ENCODE assay signal across 11 cellular contexts in the genomic region with DNA sequence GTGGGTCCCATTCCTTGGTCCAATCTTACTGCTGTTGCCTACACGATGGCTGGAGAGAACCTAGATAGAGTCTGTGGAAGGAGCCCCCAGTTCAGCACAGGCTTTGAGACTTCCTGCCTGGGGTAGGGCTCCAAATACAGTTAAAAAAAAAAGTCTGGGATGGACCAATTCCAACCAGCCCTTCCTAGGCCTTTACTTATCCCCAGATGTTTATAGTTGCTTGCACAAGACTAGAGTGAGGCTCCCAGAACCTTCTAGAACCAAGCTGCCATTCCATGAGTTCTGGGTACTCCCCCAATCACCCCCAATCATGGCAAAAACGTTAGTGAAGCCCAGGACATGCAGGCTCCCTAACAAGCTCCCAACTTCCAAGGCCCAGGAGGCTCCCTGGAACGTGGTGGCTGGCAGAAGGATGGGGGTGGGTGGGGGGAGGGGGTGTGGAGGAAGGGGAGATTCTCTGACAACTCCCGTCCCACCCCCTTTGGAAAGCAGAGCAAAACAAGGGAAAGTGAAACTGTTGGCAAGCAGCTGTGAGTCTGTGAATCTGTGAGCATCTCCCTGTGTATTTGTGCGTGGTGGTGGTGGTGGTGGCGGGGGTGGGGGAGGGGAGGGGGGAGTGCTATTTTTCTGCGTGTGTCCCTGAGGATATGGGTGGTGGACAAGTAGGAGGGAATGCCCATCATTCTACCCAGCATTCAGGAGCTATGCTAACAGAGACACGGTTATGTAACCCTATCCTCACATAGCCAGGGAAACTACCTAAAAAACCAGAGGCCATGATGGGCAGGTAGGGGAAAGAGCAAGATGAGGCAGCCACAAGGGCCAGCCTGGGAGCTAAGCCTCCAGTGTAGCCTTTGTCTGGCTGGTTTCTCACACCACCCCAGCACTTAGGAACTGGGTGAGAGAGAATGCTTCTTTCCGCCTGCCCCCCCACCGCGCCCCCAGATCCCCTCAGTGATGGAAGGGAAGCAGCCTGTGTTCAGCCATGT. TPM values are rescaled to one million over a fixed set of nuclear protein-coding genes. Genes with fewer than 3 reads are reported as not detected.
DNase-seq lines count a peak whose midpoint lies in the region; ATAC-seq and TF ChIP-seq lines count a peak whose summit lies in the region.
"Had no signal": no experiment of that assay in that cellular context is flagged by ENCODE, and none has a peak within 500 bp of the region (broad histone marks: within the 10 kb centered on the region; RNA-seq: fewer than 3 reads in every experiment).

No MANE protein-coding gene starts in this region.

- H3K4me1 Mint-ChIP-seq in Caco-2 (ENCODE audit: low read depth, unreplicated experiment) = peaks cover 7% of the 10 kb centered on the region
- peaks cover 12 to 30% (median 20%) of the 10 kb centered on the region in 4 donors for H3K4me1 Mint-ChIP-seq in CD4-positive, alpha-beta memory T cell

- no peaks in the 10 kb centered on the region; the same call in 1 of the 2 replicates for H3K36me3 ChIP-seq in Caco-2 (ENCODE audit: control insufficient read depth, insufficient read depth, low read length)
- peaks cover 18 to 27% of the 10 kb centered on the region in 2 donors for H3K36me3 ChIP-seq in duodenal mucosa (ENCODE audit: control insufficient read depth in 1 of 2, insufficient read depth in 2 of 2, low read length in 2 of 2)
- H3K36me3 ChIP-seq in psoas muscle (ENCODE audit: insufficient read depth in 1 of 2, low read depth in 1 of 2) = no peaks in the 10 kb centered on the region
- no peaks in the 10 kb centered on the region for H3K36me3 ChIP-seq in CD4-positive, alpha-beta memory T cell (ENCODE audit: insufficient read depth, low read length)

- H3K27ac Mint-ChIP-seq in Caco-2 (ENCODE audit: unreplicated experiment) = no peak overlapping the region
- H3K27ac Mint-ChIP-seq in CD4-positive, alpha-beta memory T cell = peak overlapping the region in 2 of 7 donors; percentile 8 to 48
- H3K27ac Mint-ChIP-seq: activated CD4-positive, alpha-beta memory T cell treated with anti-CD3 and anti-CD28 coated beads, Interleukin-2, amount 10 ng/mL, durations not matched to agents 7 days and 5 days; activated naive CD4-positive, alpha-beta T cell treated with anti-CD3 and anti-CD28 coated beads, Interleukin-2, amount 50 U/mL, for 24 hours had no signal

- H3K9me3 Mint-ChIP-seq in Caco-2 (ENCODE audit: unreplicated experiment) = no peaks in the 10 kb centered on the region
- H3K9me3 Mint-ChIP-seq in CD4-positive, alpha-beta memory T cell = no peaks in the 10 kb centered on the region
- H3K9me3 Mint-ChIP-seq: activated CD4-positive, alpha-beta memory T cell treated with anti-CD3 and anti-CD28 coated beads, Interleukin-2, amount 10 ng/mL, durations not matched to agents 7 days and 5 days; activated naive CD4-positive, alpha-beta T cell treated with anti-CD3 and anti-CD28 coated beads, Interleukin-2, amount 50 U/mL, for 24 hours had no signal

- H3K36me3 Mint-ChIP-seq in Caco-2 (ENCODE audit: insufficient read depth, unreplicated experiment) = peaks cover 10% of the 10 kb centered on the region
- no peaks in the 10 kb centered on the region for H3K36me3 Mint-ChIP-seq in CD4-positive, alpha-beta memory T cell
- H3K36me3 Mint-ChIP-seq: activated naive CD4-positive, alpha-beta T cell treated with anti-CD3 and anti-CD28 coated beads, Interleukin-2, amount 50 U/mL, for 24 hours had no signal

- no peak for DNase-seq in Caco-2
- peak; percentile 14 for DNase-seq in M059J (ENCODE audit: low read depth)
- DNase-seq in psoas muscle = no peak
- DNase-seq in CD4-positive, alpha-beta memory T cell = no peak
- DNase-seq in DMS153 treated with DMSO at 0.1 percent for 48 hours (lab: John Stamatoyannopoulos, UW; ENCODE audit: unreplicated experiment) = no peak
- no peak for DNase-seq in dermis blood vessel endothelial cell
- DNase-seq in dorsolateral prefrontal cortex = no peak
- DNase-seq: activated CD4-positive, alpha-beta memory T cell treated with anti-CD3 and anti-CD28 coated beads, Interleukin-2, amount 10 ng/mL, durations not matched to agents 7 days and 5 days; NCI-H524 had no signal

- ATAC-seq in psoas muscle = no peak

- no peaks in the 10 kb centered on the region for H3K27me3 Mint-ChIP-seq in Caco-2 (ENCODE audit: insufficient read depth, unreplicated experiment)
- no peaks in the 10 kb centered on the region for H3K27me3 Mint-ChIP-seq in CD4-positive, alpha-beta memory T cell
- H3K27me3 Mint-ChIP-seq: activated CD4-positive, alpha-beta memory T cell treated with anti-CD3 and anti-CD28 coated beads, Interleukin-2, amount 10 ng/mL, durations not matched to agents 7 days and 5 days; activated naive CD4-positive, alpha-beta T cell treated with anti-CD3 and anti-CD28 coated beads, Interleukin-2, amount 50 U/mL, for 24 hours had no signal

- CTCF ChIA-PET in Caco-2 (lab: Charles Lee) = interaction anchor here (0.5 to 0.6 kb wide), 4 partner anchors 11 to 115 kb away, joined by 3 to 8 read pairs (median 4); partner anchors contain the start of gene IP6K1
- CTCF ChIA-PET in CD4-positive, alpha-beta memory T cell (lab: Charles Lee; ENCODE audit: partially characterized antibody) = no interaction called here

- TF ChIP-seq CTCF in Caco-2 (IDR thresholded peaks at IDR 0.05; ENCODE audit: insufficient read depth in 1 of 2, low read depth in 1 of 2, low read length in 1 of 2, severe bottlenecking in 1 of 2, unreplicated experiment in 1 of 2) (no peak), psoas muscle (IDR thresholded peaks at IDR 0.05) (no peak), dorsolateral prefrontal cortex (IDR thresholded peaks at IDR 0.05 in 54 of 56, conservative IDR thresholded peaks at IDR 0.05 in 2 of 56; ENCODE audit: low read depth in 1 of 56, partially characterized antibody in 56 of 56) (no peak)

- H3K4me3 ChIP-seq in Caco-2 (ENCODE audit: low read depth, low read length) (no peak overlapping the region), duodenal mucosa (ENCODE audit: low read depth in 1 of 2, low read length in 2 of 2) (peak overlapping the region; percentile 74 to 79), psoas muscle (no peak overlapping the region), dorsolateral prefrontal cortex (no peak overlapping the region)
- H3K4me3 ChIP-seq in CD4-positive, alpha-beta memory T cell (ENCODE audit: low read length in 2 of 2) = no peak overlapping the region

- H3K4me1 ChIP-seq in Caco-2 (peaks cover 45% of the 10 kb centered on the region), duodenal mucosa (ENCODE audit: control insufficient read depth in 1 of 2, insufficient read depth in 2 of 2, low read length in 2 of 2) (peaks cover 40 to 66% of the 10 kb centered on the region in 2 donors), psoas muscle (peaks cover 12% of the 10 kb centered on the region)
- H3K4me1 ChIP-seq in CD4-positive, alpha-beta memory T cell (ENCODE audit: insufficient read depth, low read length) = peaks cover 32% of the 10 kb centered on the region

- BruUV-seq in Caco-2 (replicated peaks; lab: Mats Ljungman, UMichigan) = TSS peak; percentile 11

- POLR2A ChIA-PET in Caco-2 (lab: Charles Lee) = no interaction called here
- POLR2A ChIA-PET in CD4-positive, alpha-beta memory T cell (lab: Charles Lee; ENCODE audit: partially characterized antibody) = no interaction called here

- H3K4me3 Mint-ChIP-seq in Caco-2 (ENCODE audit: unreplicated experiment) = no peak overlapping the region
- no peak overlapping the region for H3K4me3 Mint-ChIP-seq in CD4-positive, alpha-beta memory T cell
- H3K4me3 Mint-ChIP-seq: activated CD4-positive, alpha-beta memory T cell treated with anti-CD3 and anti-CD28 coated beads, Interleukin-2, amount 10 ng/mL, durations not matched to agents 7 days and 5 days; activated naive CD4-positive, alpha-beta T cell treated with anti-CD3 and anti-CD28 coated beads, Interleukin-2, amount 50 U/mL, for 24 hours had no signal

- H3K9me3 ChIP-seq in Caco-2 (no peaks in the 10 kb centered on the region), duodenal mucosa (ENCODE audit: control insufficient read depth in 1 of 2, low read length in 2 of 2) (no peaks in the 10 kb centered on the region), psoas muscle (no peaks in the 10 kb centered on the region)
- H3K9me3 ChIP-seq in CD4-positive, alpha-beta memory T cell (ENCODE audit: control insufficient read depth in 1 of 2, low read length in 2 of 2) = no peaks in the 10 kb centered on the region

- H3K9ac ChIP-seq in duodenal mucosa (ENCODE audit: low read depth in 1 of 2, low read length in 2 of 2) = peak overlapping the region; percentile 70 to 85

- 53 to 64% (median 60%) methylated on average over 10 to 11 of the region's 11 CpGs for WGBS in psoas muscle, 3 donors

- intact Hi-C loops in Caco-2 (cut with micrococcal nuclease; ENCODE audit: unreplicated experiment) = loop anchor here (5.0 kb wide), 1 partner anchor 44 kb away; the partner anchor contains the start of gene TRAIP
- intact Hi-C loops in psoas muscle (cut with DNase I) = no loop called here
- intact Hi-C loops in CD4-positive, alpha-beta memory T cell (cut with micrococcal nuclease) = no loop called here
- intact Hi-C loops in dorsolateral prefrontal cortex (cut with DNase I) = no loop called here

- H3K27me3 ChIP-seq in Caco-2 (replicated peaks; ENCODE audit: control insufficient read depth, insufficient read depth, low read length) = no peaks in the 10 kb centered on the region
- no peaks in the 10 kb centered on the region for H3K27me3 ChIP-seq in duodenal mucosa (ENCODE audit: control insufficient read depth in 1 of 2, insufficient read depth in 2 of 2, low read length in 2 of 2)
- no peaks in the 10 kb centered on the region for H3K27me3 ChIP-seq in psoas muscle (ENCODE audit: insufficient read depth in 3 of 3, low read length in 2 of 3)
- H3K27me3 ChIP-seq in CD4-positive, alpha-beta memory T cell (ENCODE audit: insufficient read depth, low read length) = no peaks in the 10 kb centered on the region
- no peaks in the 10 kb centered on the region for H3K27me3 ChIP-seq in dorsolateral prefrontal cortex

- H3K27ac ChIP-seq in duodenal mucosa (ENCODE audit: low read depth, low read length) = peak overlapping the region; percentile 87
- H3K27ac ChIP-seq in psoas muscle = peak overlapping the region; percentile 10
- H3K27ac ChIP-seq in CD4-positive, alpha-beta memory T cell (ENCODE audit: low read depth, low read length) = no peak overlapping the region
- peak overlapping the region in 18 of 59 donors; percentile 6 to 71 (median 44) for H3K27ac ChIP-seq in dorsolateral prefrontal cortex

RNA-seq across cellular contexts. Expression of gene MST1R, which starts 2.0 kb away (rescaled TPM):
- total RNA-seq in Caco-2 (2022) (11.8 and 13.6 TPM in 2 replicates), psoas muscle (1 to 10 TPM in 1 of 4 donors, under 1 TPM in 3; 0.39 to 1.7 (median 0.70) TPM), dermis blood vessel endothelial cell (0.34 and 0.65 TPM in 2 replicates), dorsolateral prefrontal cortex (1 to 10 TPM in 114 of 120 experiments, under 1 TPM in 6; 0.24 to 8.4 (median 3.0) TPM)
- total RNA-seq in M059J (2014; rRNA removed; shearing (Covaris generic)) = 0.17 and 1.4 TPM in 2 replicates
- under 1 TPM; 0.38 to 0.95 (median 0.57) TPM for polyA plus RNA-seq in psoas muscle
- 1 to 10 TPM; 1.3 TPM for total RNA-seq in CD4-positive, alpha-beta memory T cell
- polyA plus RNA-seq in CD4-positive, alpha-beta memory T cell = under 1 TPM in 1 of 2 donors, not detected in 1; 0.38 TPM

RNA-seq across cellular contexts. Expression of gene MON1A, which starts 28.0 kb away (rescaled TPM):
- total RNA-seq in Caco-2 (2022) (7.4 and 7.7 TPM in 2 replicates), psoas muscle (10 to 100 TPM; 13.7 to 15.9 (median 15.0) TPM), dermis blood vessel endothelial cell (14.6 and 16.3 TPM in 2 replicates), dorsolateral prefrontal cortex (10 to 100 TPM; 14.1 to 38.3 (median 21.6) TPM)
- total RNA-seq in M059J (2014; rRNA removed; shearing (Covaris generic)) = 2.8 and 5.1 TPM in 2 replicates
- polyA plus RNA-seq in psoas muscle = 10 to 100 TPM; 19.3 to 37.8 (median 28.3) TPM
- 10 to 100 TPM in 1 of 2 experiments, 1 to 10 TPM in 1; 9.5 to 11.1 TPM for total RNA-seq in CD4-positive, alpha-beta memory T cell
- polyA plus RNA-seq in CD4-positive, alpha-beta memory T cell = 10 to 100 TPM; 15.2 to 16.5 TPM

RNA-seq across cellular contexts. Expression of gene CAMKV, which starts 31.9 kb away (rescaled TPM):
- total RNA-seq in Caco-2 (2022) (13.1 and 15.6 TPM in 2 replicates), psoas muscle (not detected), dermis blood vessel endothelial cell (not detected in 2 replicates), dorsolateral prefrontal cortex (100 to 1,000 TPM in 115 of 120 experiments, 10 to 100 TPM in 5; 55.9 to 285 (median 187) TPM)
- total RNA-seq in M059J (2014; rRNA removed; shearing (Covaris generic)) = 0.12 and 0.27 TPM in 2 replicates
- under 1 TPM in 1 of 3 donors, not detected in 2; 0.09 TPM for polyA plus RNA-seq in psoas muscle
- total RNA-seq in CD4-positive, alpha-beta memory T cell = not detected
- polyA plus RNA-seq in CD4-positive, alpha-beta memory T cell = not detected
- total RNA-seq: activated CD4-positive, alpha-beta memory T cell treated with anti-CD3 and anti-CD28 coated beads, Interleukin-2, amount 10 ng/mL, durations not matched to agents 7 days and 5 days had no signal

RNA-seq across cellular contexts. Expression of gene RBM6, which starts 38.3 kb away (rescaled TPM):
- total RNA-seq in Caco-2 (2022) = 69.8 and 74.1 TPM in 2 replicates
- total RNA-seq in M059J (2014; rRNA removed; shearing (Covaris generic)) = 13.4 and 21.7 TPM in 2 replicates
- 10 to 100 TPM; 21.6 to 41.0 (median 28.0) TPM for total RNA-seq in psoas muscle
- polyA plus RNA-seq in psoas muscle = 10 to 100 TPM; 28.3 to 42.8 (median 31.1) TPM
- total RNA-seq in CD4-positive, alpha-beta memory T cell = 100 to 1,000 TPM; 191 to 194 TPM
- 10 to 100 TPM; 17.9 to 45.7 TPM for polyA plus RNA-seq in CD4-positive, alpha-beta memory T cell
- total RNA-seq in dermis blood vessel endothelial cell = 34.4 and 60.4 TPM in 2 replicates
- total RNA-seq in dorsolateral prefrontal cortex = 100 to 1,000 TPM in 102 of 120 experiments, 10 to 100 TPM in 18; 77.2 to 210 (median 125) TPM

RNA-seq across cellular contexts. Expression of gene TRAIP, which starts 45.3 kb away (rescaled TPM):
- 25.1 and 28.0 TPM in 2 replicates for total RNA-seq in Caco-2 (2022)
- 6.5 and 9.9 TPM in 2 replicates for total RNA-seq in M059J (2014; rRNA removed; shearing (Covaris generic))
- 1 to 10 TPM in 2 of 4 donors, under 1 TPM in 2; 0.36 to 1.2 (median 0.81) TPM for total RNA-seq in psoas muscle
- polyA plus RNA-seq in psoas muscle = 1 to 10 TPM; 1.3 to 4.6 (median 2.0) TPM
- total RNA-seq in CD4-positive, alpha-beta memory T cell = 1 to 10 TPM; 4.6 to 6.7 TPM
- 1 to 10 TPM; 1.0 to 1.9 TPM for polyA plus RNA-seq in CD4-positive, alpha-beta memory T cell
- total RNA-seq in dermis blood vessel endothelial cell = 2.0 and 3.9 TPM in 2 replicates
- total RNA-seq in dorsolateral prefrontal cortex = 1 to 10 TPM in 116 of 120 experiments, under 1 TPM in 4; 0.38 to 9.2 (median 3.0) TPM

Comparison
In these comparisons a context has a peak if more than half of its experiments do, and no peak if none do; other contexts are left out.
1. H3K4me3 ChIP-seq: peak in duodenal mucosa (2 of 2); none in Caco-2 (single experiment), psoas muscle (single experiment), CD4-positive, alpha-beta memory T cell (0 of 2) and dorsolateral prefrontal cortex (0 of 59).
2. RNA of gene CAMKV, which starts 31.9 kb away (total RNA-seq): 55.9 to 285 TPM in dorsolateral prefrontal cortex and 13.1 to 15.6 TPM in Caco-2; 0.12 to 0.27 TPM in M059J, not detected in psoas muscle, not detected in CD4-positive, alpha-beta memory T cell and not detected in dermis blood vessel endothelial cell; every median in the first group is over 10 times any median in the second.